ENCODE assay signal across 8 cellular contexts in the genomic region with DNA sequence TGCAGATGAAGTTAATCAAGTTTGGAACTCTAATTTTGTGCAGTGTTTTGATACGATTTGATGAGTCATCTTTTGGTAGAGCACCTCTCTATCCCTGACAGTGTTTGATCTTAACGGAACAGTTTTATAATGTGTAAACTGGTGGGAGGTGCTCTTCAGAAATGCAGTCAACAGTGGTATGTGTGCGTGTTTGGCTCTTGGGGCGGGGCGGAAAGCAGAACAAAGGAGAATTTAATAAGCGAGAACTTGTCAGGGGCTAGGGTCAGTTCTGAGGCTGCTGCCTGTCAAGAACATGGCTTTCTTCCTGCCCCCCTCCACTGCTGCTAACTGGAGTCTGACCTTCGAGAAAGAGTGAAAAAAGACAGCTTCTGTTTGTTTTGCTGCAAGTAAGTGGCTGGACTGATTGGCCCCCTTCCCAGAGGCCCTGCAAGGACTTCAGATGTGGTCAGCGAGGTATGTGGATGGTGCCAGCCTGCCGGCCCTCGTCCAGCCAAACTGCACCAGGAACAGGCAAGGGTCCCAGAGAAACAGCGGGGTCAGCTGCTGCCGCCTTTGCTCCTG. TPM values are rescaled to one million over a fixed set of nuclear protein-coding genes. Genes with fewer than 3 reads are reported as not detected.
DNase-seq lines count a peak whose midpoint lies in the region; ATAC-seq and TF ChIP-seq lines count a peak whose summit lies in the region.

No MANE protein-coding gene starts in this region.

- peak overlapping the region; percentile 84 to 92 (median 91) for H3K27ac Mint-ChIP-seq in nephron

- H3K36me3 Mint-ChIP-seq in nephron (ENCODE audit: low read depth), result peaks cover 18% of the 10 kb centered on the region

- H3K4me3 Mint-ChIP-seq in nephron, result peak overlapping the region; percentile 1 to 62 (median 36)

- peak overlapping the region; percentile 62 to 81 (median 73) for H3K27ac ChIP-seq in stomach

- H3K4me1 Mint-ChIP-seq in nephron, result peaks cover 45% of the 10 kb centered on the region

- no peaks in the 10 kb centered on the region for H3K9me3 Mint-ChIP-seq in nephron

- no peak overlapping the region for H3K4me3 ChIP-seq in LNCaP clone FGC (ENCODE audit: low read depth, low read length)
- H3K4me3 ChIP-seq in epithelial cell of esophagus (ENCODE audit: low read length), result no peak overlapping the region
- no peak overlapping the region for H3K4me3 ChIP-seq in stomach

- intact Hi-C loops in stomach (cut with DNase I; ENCODE audit: low total_unique reads), result no loop called here

- no peak for TF ChIP-seq POLR2A in stomach (IDR thresholded peaks at IDR 0.05)

- no peaks in the 10 kb centered on the region for H3K27me3 ChIP-seq in stomach

- H3K27me3 Mint-ChIP-seq in nephron (ENCODE audit: low read depth), result no peaks in the 10 kb centered on the region

- peak; percentile 47 for DNase-seq in LNCaP clone FGC (ENCODE audit: low read depth)
- peak; percentile 75 for DNase-seq in activated CD8-positive, alpha-beta memory T cell treated with anti-CD3 and anti-CD28 coated beads, Interleukin-2, amount 50 U/mL, for 48 hours
- peak; percentile 16 for DNase-seq in epithelial cell of esophagus (ENCODE audit: low read depth)
- peak; percentile 90 for DNase-seq in stomach
- DNase-seq in T-helper 9 cell, result no peak
- no peak for DNase-seq in NCI-H526 (lab: John Stamatoyannopoulos, UW)

- H3K4me1 ChIP-seq in stomach, result peaks cover 26 to 62% (median 43%) of the 10 kb centered on the region in 4 donors

- 9 to 24% (median 13%) methylated on average over 12 of the region's 12 CpGs for WGBS in stomach, 5 donors

- no peak for TF ChIP-seq EP300 in stomach (IDR thresholded peaks at IDR 0.05)

- H3K36me3 ChIP-seq in stomach, result peaks cover 0 to 24% (median 4%) of the 10 kb centered on the region in 4 donors

- TF ChIP-seq CTCF in LNCaP clone FGC (IDR thresholded peaks at IDR 0.05; ENCODE audit: control insufficient read depth, extremely low read depth, insufficient read depth) (no peak), epithelial cell of esophagus (IDR thresholded peaks at IDR 0.05; ENCODE audit: insufficient read depth, low read depth, low read length, missing control alignments) (no peak), nephron (IDR thresholded peaks at IDR 0.05; ENCODE audit: unreplicated experiment in 3 of 3) (no peak), stomach (IDR thresholded peaks at IDR 0.05) (no peak)

- no peaks in the 10 kb centered on the region for H3K9me3 ChIP-seq in stomach

- ATAC-seq in HG03280 (IDR thresholded peaks at IDR 0.05; ENCODE audit: unreplicated experiment), result no peak

RNA-seq across cellular contexts. Expression of a gene that starts 40.8 kb away (rescaled TPM):
- 10 to 100 TPM in 4 of 5 donors, 1 to 10 TPM in 1; 2.9 to 69.2 (median 17.0) TPM for total RNA-seq in stomach
- polyA plus RNA-seq in stomach, result 1 to 10 TPM; 6.0 to 9.8 (median 8.7) TPM

RNA-seq across cellular contexts. Expression of a gene that starts 59.6 kb away (rescaled TPM):
- total RNA-seq in stomach, result 100 to 1,000 TPM in 1 of 5 donors, 10 to 100 TPM in 4; 16.2 to 373 (median 38.7) TPM
- polyA plus RNA-seq in stomach, result 10 to 100 TPM; 37.8 to 53.9 (median 48.4) TPM

Comparison
In these comparisons a context has a peak if more than half of its experiments do, and no peak if none do; other contexts are left out.
1. DNase-seq: peak in LNCaP clone FGC (single experiment), activated CD8-positive, alpha-beta memory T cell treated with anti-CD3 and anti-CD28 coated beads, Interleukin-2, amount 50 U/mL, for 48 hours (single experiment), epithelial cell of esophagus (single experiment) and stomach (single experiment); none in T-helper 9 cell (single experiment) and NCI-H526 (0 of 2).